Comparison of ENCODE assay signal across 9 cellular contexts in genomic region chr1:171245458-171246064, GRCh38. TPM values are rescaled to one million over a fixed set of nuclear protein-coding genes. Genes with fewer than 3 reads are reported as not detected.
DNase-seq lines count a peak whose midpoint lies in the region; ATAC-seq and TF ChIP-seq lines count a peak whose summit lies in the region.
"Had no signal": no experiment of that assay in that cellular context is flagged by ENCODE, and none has a peak within 500 bp of the region (broad histone marks: within the 10 kb centered on the region; RNA-seq: fewer than 3 reads in every experiment).

No MANE protein-coding gene starts in this region.

- DNase-seq in COLO668 (lab: John Stamatoyannopoulos, UW; ENCODE audit: unreplicated experiment) (peak; percentile 6), endothelial cell (ENCODE audit: low spot score) (peak; percentile 42), myocyte (ENCODE audit: low read depth) (peak; percentile 63), UCSD-AML1 (lab: John Stamatoyannopoulos, UW; ENCODE audit: unreplicated experiment) (no peak), KG1 (lab: John Stamatoyannopoulos, UW) (no peak)

- peaks cover 78% of the 10 kb centered on the region for H3K79me2 ChIP-seq in OCI-LY3 (ENCODE audit: low read length)

- peak overlapping the region; percentile 31; the same call in 1 of the 2 replicates for H3K4me2 ChIP-seq in OCI-LY3 (ENCODE audit: low read length)

- H3K36me3 ChIP-seq in OCI-LY3 (replicated peaks; ENCODE audit: low read depth, low read length): peaks cover 33% of the 10 kb centered on the region

- H3K4me3 ChIP-seq in OCI-LY3 (ENCODE audit: low read length): no peak overlapping the region

- no peaks in the 10 kb centered on the region for H3K9me3 ChIP-seq in OCI-LY3 (ENCODE audit: insufficient read depth, low read length)

- no peak overlapping the region for H3K4me3 Mint-ChIP-seq in endothelial cell (ENCODE audit: unreplicated experiment)

- H3K9ac ChIP-seq in OCI-LY3 (ENCODE audit: low read length): no peak overlapping the region

- peaks cover 1% of the 10 kb centered on the region for H3K27me3 Mint-ChIP-seq in endothelial cell (ENCODE audit: unreplicated experiment)

- no peaks in the 10 kb centered on the region for H3K9me3 Mint-ChIP-seq in endothelial cell (ENCODE audit: unreplicated experiment)

- H3K36me3 Mint-ChIP-seq in endothelial cell (ENCODE audit: low read depth, unreplicated experiment): no peaks in the 10 kb centered on the region

- TF ChIP-seq CTCF in OCI-LY3 (IDR thresholded peaks at IDR 0.05; ENCODE audit: low read depth, low read length): peak; percentile 92
- peak; percentile 74 for TF ChIP-seq CTCF in endothelial cell (IDR thresholded peaks at IDR 0.05; ENCODE audit: unreplicated experiment)

- H4K20me1 ChIP-seq in OCI-LY3 (ENCODE audit: insufficient read depth, low read length): no peaks in the 10 kb centered on the region

- H3K4me1 Mint-ChIP-seq in endothelial cell (ENCODE audit: unreplicated experiment): no peaks in the 10 kb centered on the region

- H3K4me1 ChIP-seq in OCI-LY3 (ENCODE audit: low read length): peaks cover 59% of the 10 kb centered on the region

- H3K27me3 ChIP-seq in OCI-LY3 (ENCODE audit: low read depth, low read length): no peaks in the 10 kb centered on the region

- ATAC-seq in GM18868 (IDR thresholded peaks at IDR 0.05; ENCODE audit: unreplicated experiment) (peak; percentile 92), HG03095 (IDR thresholded peaks at IDR 0.05; ENCODE audit: unreplicated experiment) (peak; percentile 86)

- H2AFZ ChIP-seq in OCI-LY3 (ENCODE audit: low read depth, low read length): no peak overlapping the region

- H3K27ac Mint-ChIP-seq in endothelial cell (ENCODE audit: unreplicated experiment): no peak overlapping the region

- peak overlapping the region; percentile 7 for H3K27ac ChIP-seq in OCI-LY3 (ENCODE audit: low read length)

RNA-seq across cellular contexts. Expression of gene FMO1, which starts 2.7 kb away (rescaled TPM):
- not detected for total RNA-seq in endothelial cell (ENCODE audit: unreplicated experiment)
- total RNA-seq in myocyte: 0.08 TPM in 1 of 2 replicates, not detected in the other
- not detected for polyA plus RNA-seq in myocyte (2012)
- total RNA-seq: T-helper 2 cell treated with Interferon-gamma antibody and Interleukin-4, amounts not matched to agents 100 ng/mL and 5 ng/mL, for 36 hours had no signal

Comparison
In these comparisons a context has a peak if more than half of its experiments do, and no peak if none do; other contexts are left out.
1. DNase-seq: peak in COLO668 (single experiment), endothelial cell (single experiment) and myocyte (single experiment); none in UCSD-AML1 (single experiment) and KG1 (single experiment).